In genomic region chr6:97136644-97137358, GRCh38 we compare ENCODE assay signal across 2 cellular contexts.
TF ChIP-seq lines count a peak whose summit lies in the region.

No MANE protein-coding gene starts in this region.

TF ChIP-seq in liver, 16 proteins besides CTCF, POLR2A, EP300 and RAD21:
- TF ChIP-seq FOXA2 (IDR thresholded peaks at IDR 0.05) (no peak), RXRA (IDR thresholded peaks at IDR 0.05) (no peak), YY1 (IDR thresholded peaks at IDR 0.05) (no peak), ATF3 (IDR thresholded peaks at IDR 0.05) (no peak), HNF4A (conservative IDR thresholded peaks at IDR 0.05) (no peak)

TF ChIP-seq in HepG2, 621 proteins besides CTCF, POLR2A, EP300 and RAD21:
- no peak for TF ChIP-seq MATR3 (CRISPR knock-in tag; IDR thresholded peaks at IDR 0.05)
- TF ChIP-seq ZNF670 (CRISPR knock-in tag; IDR thresholded peaks at IDR 0.05; ENCODE audit: borderline replicate concordance) = no peak
- no peak for TF ChIP-seq HNF4G (IDR thresholded peaks at IDR 0.05; ENCODE audit: borderline replicate concordance, low read depth, low read length)
- no peak for TF ChIP-seq HNF4G (CRISPR knock-in tag; IDR thresholded peaks at IDR 0.05; ENCODE audit: borderline replicate concordance, low read depth)
- no peak for TF ChIP-seq CHD2 (IDR thresholded peaks at IDR 0.05; ENCODE audit: low read depth, low read length)
- TF ChIP-seq ZNF18 (CRISPR knock-in tag; IDR thresholded peaks at IDR 0.05; ENCODE audit: insufficient replicate concordance) = no peak
- no peak for TF ChIP-seq BRD4 (CRISPR knock-in tag; IDR thresholded peaks at IDR 0.05)
- TF ChIP-seq ZNF383 (CRISPR knock-in tag; IDR thresholded peaks at IDR 0.05; ENCODE audit: borderline replicate concordance) = no peak
- no peak for TF ChIP-seq CBX5 (CRISPR knock-in tag; IDR thresholded peaks at IDR 0.05; ENCODE audit: borderline replicate concordance)
- no peak for TF ChIP-seq SAFB2 (CRISPR knock-in tag; IDR thresholded peaks at IDR 0.05; ENCODE audit: borderline replicate concordance, low read depth)
- TF ChIP-seq POLR2G (IDR thresholded peaks at IDR 0.05; ENCODE audit: low read depth, low read length) = no peak
- TF ChIP-seq JDP2 (CRISPR knock-in tag; IDR thresholded peaks at IDR 0.05; ENCODE audit: borderline replicate concordance) = no peak
- no peak for TF ChIP-seq ELF4 (CRISPR knock-in tag; IDR thresholded peaks at IDR 0.05; ENCODE audit: borderline replicate concordance)
- TF ChIP-seq ZNF382 (CRISPR knock-in tag; IDR thresholded peaks at IDR 0.05; ENCODE audit: borderline replicate concordance) = no peak
- TF ChIP-seq XBP1 (CRISPR knock-in tag; IDR thresholded peaks at IDR 0.05) = no peak
